12 cellular contexts compared by ENCODE assay signal in genomic region chr6:220736-221475, GRCh38.
DNase-seq lines count a peak whose midpoint lies in the region; ATAC-seq and TF ChIP-seq lines count a peak whose summit lies in the region.
"Had no signal": no experiment of that assay in that cellular context is flagged by ENCODE, and none has a peak within 500 bp of the region (broad histone marks: within the 10 kb centered on the region; RNA-seq: fewer than 3 reads in every experiment).

No MANE protein-coding gene starts in this region.

- peaks cover 7 to 12% of the 10 kb centered on the region in 2 donors for H3K4me1 ChIP-seq in neuronal stem cell (ENCODE audit: control insufficient read depth in 2 of 2, insufficient read depth in 1 of 2, low read depth in 1 of 2, low read length in 2 of 2)
- no peaks in the 10 kb centered on the region for H3K4me1 ChIP-seq in transverse colon
- H3K4me1 ChIP-seq: HAP-1, pancreas had no signal

- H3K14ac ChIP-seq in neuronal stem cell (ENCODE audit: low read length) = no peak overlapping the region

- no peak overlapping the region for H3K4me3 ChIP-seq in H7 (ENCODE audit: insufficient read depth, low read depth, low read length)
- H3K4me3 ChIP-seq in neuronal stem cell (ENCODE audit: low read length in 2 of 2) = no peak overlapping the region
- no peak overlapping the region for H3K4me3 ChIP-seq in transverse colon
- H3K4me3 ChIP-seq: HAP-1, pancreas, thyroid gland had no signal

- ATAC-seq in activated naive CD8-positive, alpha-beta T cell treated with anti-CD3 and anti-CD28 coated beads, Interleukin-2, amount 10 ng/mL, durations not matched to agents 7 days and 5 days (ENCODE audit: low read depth) = no peak
- ATAC-seq: pancreas had no signal

- H3K27me3 Mint-ChIP-seq in T-helper 2 cell treated with Interferon-gamma antibody and Interleukin-4, amounts not matched to agents 5 μg/mL and 100 μg/mL, for 36 hours (ENCODE audit: low read depth) = no peaks in the 10 kb centered on the region
- no peaks in the 10 kb centered on the region for H3K27me3 Mint-ChIP-seq in activated naive CD8-positive, alpha-beta T cell treated with anti-CD3 and anti-CD28 coated beads, Interleukin-2, amount 10 ng/mL, durations not matched to agents 7 days and 5 days

- no peak overlapping the region for H4K8ac ChIP-seq in neuronal stem cell (ENCODE audit: low read depth, low read length)

- H2BK15ac ChIP-seq in neuronal stem cell (ENCODE audit: low read length) = no peak overlapping the region

- H3K27me3 ChIP-seq in H7 (ENCODE audit: control insufficient read depth, insufficient read depth, low read length) = no peaks in the 10 kb centered on the region
- H3K27me3 ChIP-seq in neuronal stem cell (ENCODE audit: control insufficient read depth in 3 of 3, insufficient read depth in 3 of 3, low read depth in 1 of 3, low read length in 3 of 3) = peaks cover 0 to 2% (median 0%) of the 10 kb centered on the region in 3 experiments
- H3K27me3 ChIP-seq in transverse colon = peaks cover 6% of the 10 kb centered on the region
- H3K27me3 ChIP-seq: pancreas, thyroid gland had no signal

- no peak overlapping the region for H2BK120ac ChIP-seq in neuronal stem cell (ENCODE audit: low read depth, low read length)

- POLR2A ChIA-PET in activated naive CD8-positive, alpha-beta T cell treated with anti-CD3 and anti-CD28 coated beads, Interleukin-2, amount 10 ng/mL, durations not matched to agents 7 days and 5 days (lab: Charles Lee) = interaction anchor here (1.3 to 2.4 kb wide), 2 partner anchors 72 to 171 kb away, joined by 3 to 6 read pairs; partner anchors contain the start of gene IRF4

- no CpG with 5 or more reads among the region's 16 CpGs for WGBS in neuronal stem cell (ENCODE audit: extremely low coverage in 2 of 2, insufficient read length in 2 of 2, insufficient replicate concordance in 1 of 2), 2 donors
- 60 to 67% methylated on average over 10 to 16 of the region's 16 CpGs for WGBS in transverse colon (ENCODE audit: low coverage in 1 of 2), 2 donors

- H2BK5ac ChIP-seq in neuronal stem cell (ENCODE audit: low read length) = no peak overlapping the region

- no peak overlapping the region for H3K9ac ChIP-seq in neuronal stem cell (ENCODE audit: low read depth, low read length, poor library complexity)

- no peak overlapping the region for H4K91ac ChIP-seq in neuronal stem cell (ENCODE audit: low read depth, low read length, poor library complexity)

- intact Hi-C loops in transverse colon (cut with DNase I; ENCODE audit: low total_unique reads) = no loop called here

- H2BK12ac ChIP-seq in neuronal stem cell (ENCODE audit: low read length) = no peak overlapping the region

- H3K23ac ChIP-seq in neuronal stem cell (ENCODE audit: low read depth, low read length, poor library complexity) = no peak overlapping the region

- H3K79me1 ChIP-seq in neuronal stem cell (ENCODE audit: low read depth, low read length) = no peaks in the 10 kb centered on the region

- H3K36me3 ChIP-seq in H7 (replicated peaks; ENCODE audit: control insufficient read depth, insufficient read depth, low read length) (no peaks in the 10 kb centered on the region), neuronal stem cell (replicated peaks in 1 of 2; ENCODE audit: control insufficient read depth in 2 of 2, insufficient read depth in 2 of 2, low read length in 2 of 2) (no peaks in the 10 kb centered on the region), transverse colon (no peaks in the 10 kb centered on the region)
- H3K36me3 ChIP-seq: HAP-1, pancreas, thyroid gland had no signal

- no peak for TF ChIP-seq EP300 in transverse colon (IDR thresholded peaks at IDR 0.05; ENCODE audit: low read depth)

- H3K9me3 Mint-ChIP-seq in T-helper 2 cell treated with Interferon-gamma antibody and Interleukin-4, amounts not matched to agents 5 μg/mL and 100 μg/mL, for 36 hours = no peaks in the 10 kb centered on the region
- H3K9me3 Mint-ChIP-seq in activated naive CD8-positive, alpha-beta T cell treated with anti-CD3 and anti-CD28 coated beads, Interleukin-2, amount 10 ng/mL, durations not matched to agents 7 days and 5 days = no peaks in the 10 kb centered on the region

- peak overlapping the region; percentile 9 for H2AFZ ChIP-seq in neuronal stem cell (ENCODE audit: low read length)

- peak overlapping the region; percentile 59 for H3K4me3 Mint-ChIP-seq in T-helper 2 cell treated with Interferon-gamma antibody and Interleukin-4, amounts not matched to agents 5 μg/mL and 100 μg/mL, for 36 hours
- peak overlapping the region; percentile 13 for H3K4me3 Mint-ChIP-seq in activated naive CD8-positive, alpha-beta T cell treated with anti-CD3 and anti-CD28 coated beads, Interleukin-2, amount 10 ng/mL, durations not matched to agents 7 days and 5 days

- no peak for TF ChIP-seq CTCF in transverse colon (IDR thresholded peaks at IDR 0.05)

- no peak overlapping the region for H3K4me2 ChIP-seq in neuronal stem cell (ENCODE audit: insufficient read depth, low read length, poor library complexity, severe bottlenecking)

- in situ Hi-C loops in transverse colon (cut with MboI; ENCODE audit: low pct_ligation_motif_present in 1 of 4, low pct_unique_long_range_greater_than_20kb in 1 of 4, low sequenced_read_pairs in 3 of 4) = no loop called here

- TF ChIP-seq POLR2A in transverse colon (IDR thresholded peaks at IDR 0.05) = no peak

- peak; percentile 38 for DNase-seq in T-helper 2 cell treated with Interferon-gamma antibody and Interleukin-4, amounts not matched to agents 5 μg/mL and 100 μg/mL, for 36 hours (ENCODE audit: low spot score)
- no peak for DNase-seq in T-helper 2 cell
- DNase-seq in H7 = peak; percentile 53
- no peak for DNase-seq in activated naive CD8-positive, alpha-beta T cell treated with anti-CD3 and anti-CD28 coated beads, Interleukin-2, amount 10 ng/mL, durations not matched to agents 7 days and 5 days
- DNase-seq in neuronal stem cell (ENCODE audit: low spot score) = no peak
- DNase-seq in NCI-H1436 treated with DMSO at 0.1 percent for 48 hours (lab: John Stamatoyannopoulos, UW) = no peak
- DNase-seq in transverse colon = no peak
- no peak for DNase-seq in NCI-H526 (lab: John Stamatoyannopoulos, UW)
- DNase-seq: DMS79, pancreas, thyroid gland had no signal

- peak overlapping the region; percentile 61 for H3K27ac Mint-ChIP-seq in T-helper 2 cell treated with Interferon-gamma antibody and Interleukin-4, amounts not matched to agents 5 μg/mL and 100 μg/mL, for 36 hours
- H3K27ac Mint-ChIP-seq in activated naive CD8-positive, alpha-beta T cell treated with anti-CD3 and anti-CD28 coated beads, Interleukin-2, amount 10 ng/mL, durations not matched to agents 7 days and 5 days = peak overlapping the region; percentile 59

- H3K36me3 Mint-ChIP-seq in T-helper 2 cell treated with Interferon-gamma antibody and Interleukin-4, amounts not matched to agents 5 μg/mL and 100 μg/mL, for 36 hours (ENCODE audit: low read depth) = no peaks in the 10 kb centered on the region
- peaks cover 2% of the 10 kb centered on the region for H3K36me3 Mint-ChIP-seq in activated naive CD8-positive, alpha-beta T cell treated with anti-CD3 and anti-CD28 coated beads, Interleukin-2, amount 10 ng/mL, durations not matched to agents 7 days and 5 days

- H3K27ac ChIP-seq in neuronal stem cell (replicated peaks; ENCODE audit: low read length) = no peak overlapping the region
- H3K27ac ChIP-seq in transverse colon = peak overlapping the region in 1 of 4 donors; percentile 13
- H3K27ac ChIP-seq: pancreas, thyroid gland had no signal

- H3K4me1 Mint-ChIP-seq in T-helper 2 cell treated with Interferon-gamma antibody and Interleukin-4, amounts not matched to agents 5 μg/mL and 100 μg/mL, for 36 hours (ENCODE audit: low read depth) = peaks cover 69% of the 10 kb centered on the region
- H3K4me1 Mint-ChIP-seq in activated naive CD8-positive, alpha-beta T cell treated with anti-CD3 and anti-CD28 coated beads, Interleukin-2, amount 10 ng/mL, durations not matched to agents 7 days and 5 days = peaks cover 46% of the 10 kb centered on the region

- no peak overlapping the region for H3K18ac ChIP-seq in neuronal stem cell (ENCODE audit: low read length)

- H3K9me3 ChIP-seq in neuronal stem cell (replicated peaks in 1 of 2; ENCODE audit: control insufficient read depth in 2 of 2, insufficient read depth in 1 of 2, low read depth in 1 of 2, low read length in 2 of 2) (no peaks in the 10 kb centered on the region), transverse colon (no peaks in the 10 kb centered on the region)
- H3K9me3 ChIP-seq: HAP-1, pancreas, thyroid gland had no signal

- no peak overlapping the region for H2AK5ac ChIP-seq in neuronal stem cell (ENCODE audit: low read depth, low read length)

- no peak overlapping the region for H3K4ac ChIP-seq in neuronal stem cell (ENCODE audit: low read length)

Comparison
In these comparisons a context has a peak if more than half of its experiments do, and no peak if none do; other contexts are left out.
1. DNase-seq: peak in T-helper 2 cell treated with Interferon-gamma antibody and Interleukin-4, amounts not matched to agents 5 μg/mL and 100 μg/mL, for 36 hours (single experiment) and H7 (single experiment); none in T-helper 2 cell (0 of 5), activated naive CD8-positive, alpha-beta T cell treated with anti-CD3 and anti-CD28 coated beads, Interleukin-2, amount 10 ng/mL, durations not matched to agents 7 days and 5 days (single experiment), neuronal stem cell (single experiment), NCI-H1436 treated with DMSO at 0.1 percent for 48 hours (single experiment), transverse colon (single experiment) and NCI-H526 (0 of 2).